In genomic region chr17:29873476-29873875, GRCh38 we compare ENCODE assay signal across 19 cellular contexts. TPM values are rescaled to one million over a fixed set of nuclear protein-coding genes. Genes with fewer than 3 reads are reported as not detected.
A peak's percentile ranks its signal among the peaks of the same experiment; 100 is the strongest.
DNase-seq lines count a peak whose midpoint lies in the region; ATAC-seq and TF ChIP-seq lines count a peak whose summit lies in the region.
"Had no signal": no experiment of that assay in that cellular context is flagged by ENCODE, and none has a peak within 500 bp of the region (broad histone marks: within the 10 kb centered on the region; RNA-seq: fewer than 3 reads in every experiment).

No MANE protein-coding gene starts in this region.

- DNase-seq in NCI-H2171 treated with DMSO at 0.1 percent for 48 hours (lab: John Stamatoyannopoulos, UW) (peak; percentile 4), NCI-H2171 (lab: John Stamatoyannopoulos, UW) (no peak), colonic mucosa (no peak), mesothelial cell of epicardium (ENCODE audit: low spot score in 2 of 2, unreplicated experiment in 2 of 2) (no peak), COLO668 (lab: John Stamatoyannopoulos, UW; ENCODE audit: unreplicated experiment) (no peak), D341Med (ENCODE audit: low spot score) (no peak)
- DNase-seq: AML-193; CD4-positive, alpha-beta T cell; CD8-positive, alpha-beta T cell; COR-L47; DMS79 treated with DMSO at 0.1 percent for 48 hours; GF-D8 had no signal

- H3K4me3 ChIP-seq in colonic mucosa (no peak overlapping the region), neutrophil (ENCODE audit: low read depth in 1 of 2, low read length in 1 of 2) (no peak overlapping the region)
- H3K4me3 ChIP-seq: A549; BLaER1 treated with 17β-estradiol and CSF1 and Interleukin-3, amounts not matched to agents 10 nM and 100 nM had no signal

- H3K27ac ChIP-seq in colonic mucosa (peak overlapping the region; percentile 16), neutrophil (peak overlapping the region; percentile 53)
- H3K27ac ChIP-seq: 22Rv1; A549; BLaER1 treated with 17β-estradiol and CSF1 and Interleukin-3, amounts not matched to agents 10 nM and 100 nM; C4-2B had no signal

- no peaks in the 10 kb centered on the region for H3K27me3 Mint-ChIP-seq in mesothelial cell of epicardium (ENCODE audit: low read depth)
- H3K27me3 Mint-ChIP-seq: B cell; CD4-positive, alpha-beta T cell had no signal

- H3K36me3 ChIP-seq in colonic mucosa (no peaks in the 10 kb centered on the region), neutrophil (no peaks in the 10 kb centered on the region)

- H3K36me3 Mint-ChIP-seq in mesothelial cell of epicardium = peaks cover 8% of the 10 kb centered on the region
- H3K36me3 Mint-ChIP-seq: CD8-positive, alpha-beta T cell had no signal

- peaks cover 15% of the 10 kb centered on the region for H3K4me1 Mint-ChIP-seq in mesothelial cell of epicardium

- H3K4me3 Mint-ChIP-seq in mesothelial cell of epicardium = no peak overlapping the region
- H3K4me3 Mint-ChIP-seq: B cell; CD4-positive, alpha-beta T cell; CD8-positive, alpha-beta T cell had no signal

- intact Hi-C loops in colonic mucosa (cut with DNase I) = no loop called here

- H3K9me3 ChIP-seq in colonic mucosa = no peaks in the 10 kb centered on the region
- H3K9me3 ChIP-seq in neutrophil = no peaks in the 10 kb centered on the region
- H3K9me3 ChIP-seq: A549 had no signal

- peaks cover 15% of the 10 kb centered on the region for H3K9me3 Mint-ChIP-seq in mesothelial cell of epicardium
- H3K9me3 Mint-ChIP-seq: CD4-positive, alpha-beta T cell; CD8-positive, alpha-beta T cell had no signal

- no peaks in the 10 kb centered on the region for H3K27me3 ChIP-seq in colonic mucosa
- no peaks in the 10 kb centered on the region for H3K27me3 ChIP-seq in neutrophil
- H3K27me3 ChIP-seq: BLaER1 treated with 17β-estradiol and CSF1 and Interleukin-3, amounts not matched to agents 10 nM and 100 nM had no signal

- no peak overlapping the region for H3K9ac ChIP-seq in colonic mucosa (ENCODE audit: low read depth in 2 of 2, low read length in 2 of 2)
- H3K9ac ChIP-seq: BLaER1 treated with 17β-estradiol and CSF1 and Interleukin-3, amounts not matched to agents 10 nM and 100 nM had no signal

- no peak for ATAC-seq in GM21786 (IDR thresholded peaks at IDR 0.05; ENCODE audit: unreplicated experiment)
- ATAC-seq: A549; CD8-positive, alpha-beta T cell had no signal

- H3K27ac Mint-ChIP-seq in mesothelial cell of epicardium = peak overlapping the region; percentile 7
- H3K27ac Mint-ChIP-seq: B cell; CD4-positive, alpha-beta T cell; CD8-positive, alpha-beta T cell had no signal

- H3K4me1 ChIP-seq in colonic mucosa (peaks cover 4% of the 10 kb centered on the region), neutrophil (ENCODE audit: control insufficient read depth in 1 of 2, insufficient read depth in 1 of 2, low read depth in 1 of 2, low read length in 1 of 2) (peaks cover 16 to 25% of the 10 kb centered on the region in 2 experiments)
- H3K4me1 ChIP-seq: A549 had no signal

- TF ChIP-seq CTCF in colonic mucosa (IDR thresholded peaks at IDR 0.05) = no peak
- no peak for TF ChIP-seq CTCF in mesothelial cell of epicardium (IDR thresholded peaks at IDR 0.05; ENCODE audit: unreplicated experiment)
- TF ChIP-seq CTCF in neutrophil (IDR thresholded peaks at IDR 0.05) = no peak

RNA-seq across cellular contexts. Expression of gene SSH2, which starts 56.6 kb away (rescaled TPM):
- total RNA-seq in colonic mucosa (10 to 100 TPM; 28.1 to 28.2 TPM), mesothelial cell of epicardium (18.3 to 23.7 TPM (median 19.3 TPM) in 3 replicates)
